In the genomic region with DNA sequence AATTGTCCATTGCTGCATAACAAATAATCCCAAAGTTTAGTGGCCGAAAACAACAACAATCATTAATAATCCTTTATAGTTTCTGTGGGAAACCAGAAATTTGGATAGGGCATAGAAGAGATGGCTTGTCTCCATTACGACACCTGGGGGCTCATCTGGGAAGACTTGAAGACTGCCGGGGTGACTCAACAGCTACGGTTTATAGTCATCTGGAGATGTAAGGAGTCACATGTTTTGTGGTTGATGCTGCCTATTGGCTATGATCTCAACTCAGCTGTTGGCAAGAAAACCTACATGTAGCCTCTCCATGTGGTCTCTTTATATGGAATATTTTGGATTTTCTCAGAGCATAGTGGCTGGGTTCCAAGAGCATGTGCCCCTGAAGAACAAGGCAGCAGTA, we compare ENCODE assay signal across 13 cellular contexts.
"Had no signal": no experiment of that assay in that cellular context is flagged by ENCODE, and none has a peak within 500 bp of the region (broad histone marks: within the 10 kb centered on the region; RNA-seq: fewer than 3 reads in every experiment).

No MANE protein-coding gene starts in this region.

- H3K9me3 ChIP-seq: suprapubic skin had no signal

- H3K27ac ChIP-seq: coronary artery, suprapubic skin, upper lobe of right lung had no signal

- H3K27me3 ChIP-seq: suprapubic skin had no signal

- ATAC-seq: activated CD8-positive, alpha-beta T cell treated with anti-CD3 and anti-CD28 coated beads for 36 hours; stimulated activated naive CD8-positive, alpha-beta T cell treated with anti-CD3 and anti-CD28 coated beads, Interleukin-15, amount 100 ng/mL, for 72 hours had no signal

- H3K36me3 ChIP-seq: suprapubic skin, upper lobe of right lung had no signal

- DNase-seq: activated B cell treated with CpG ODN at 0.5 μM for 24 hours; activated CD4-positive, alpha-beta T cell treated with anti-CD3 and anti-CD28 coated beads for 48 hours; activated CD8-positive, alpha-beta T cell treated with anti-CD3 and anti-CD28 coated beads for 36 hours; activated naive CD4-positive, alpha-beta T cell treated with Interleukin-2 at 50 U/mL for 16 hours; activated naive CD8-positive, alpha-beta T cell treated with anti-CD3 and anti-CD28 coated beads, Interleukin-2, amount 10 ng/mL, durations not matched to agents 7 days and 5 days; activated T-cell treated with anti-CD3 and anti-CD28 coated beads, Interleukin-2, amount 50 U/mL, for 1 hour; central memory CD4-positive, alpha-beta T cell; immature natural killer cell; retina; stimulated activated naive CD8-positive, alpha-beta T cell treated with anti-CD3 and anti-CD28 coated beads, Interleukin-15, amount 100 ng/mL, for 72 hours; upper lobe of right lung had no signal

- H3K4me3 ChIP-seq: coronary artery, suprapubic skin, upper lobe of right lung had no signal
